ENCODE assay signal across 17 cellular contexts in genomic region chr11:70312401-70313357, GRCh38. TPM values are rescaled to one million over a fixed set of nuclear protein-coding genes. Genes with fewer than 3 reads are reported as not detected.
DNase-seq lines count a peak whose midpoint lies in the region; ATAC-seq and TF ChIP-seq lines count a peak whose summit lies in the region.
"Had no signal": no experiment of that assay in that cellular context is flagged by ENCODE, and none has a peak within 500 bp of the region (broad histone marks: within the 10 kb centered on the region; RNA-seq: fewer than 3 reads in every experiment).

No MANE protein-coding gene starts in this region.

- H3K4me1 Mint-ChIP-seq in activated CD8-positive, alpha-beta T cell treated with anti-CD3 and anti-CD28 coated beads for 36 hours (ENCODE audit: low read depth): peaks cover 30% of the 10 kb centered on the region
- peaks cover 10% of the 10 kb centered on the region for H3K4me1 Mint-ChIP-seq in activated CD8-positive, alpha-beta T cell treated with anti-CD3 and anti-CD28 coated beads, Interleukin-2, amount 10 ng/mL, durations not matched to agents 7 days and 5 days (ENCODE audit: low read depth)
- peaks cover 32% of the 10 kb centered on the region for H3K4me1 Mint-ChIP-seq in activated T-helper 17 cell treated with anti-CD3 and anti-CD28 coated beads, Interleukin-2, amount 50 U/mL, for 72 hours
- peaks cover 44% of the 10 kb centered on the region for H3K4me1 Mint-ChIP-seq in stimulated activated memory B cell treated with anti-CD40 and anti-IgM and Interleukin-4, amounts not matched to agents 10 μg/mL and 1 μg/mL and 100 μg/mL, for 72 hours

- peak overlapping the region; percentile 7 for H3K27ac Mint-ChIP-seq in activated CD8-positive, alpha-beta T cell treated with anti-CD3 and anti-CD28 coated beads for 36 hours
- H3K27ac Mint-ChIP-seq in activated CD8-positive, alpha-beta T cell treated with anti-CD3 and anti-CD28 coated beads, Interleukin-2, amount 10 ng/mL, durations not matched to agents 7 days and 5 days: no peak overlapping the region
- H3K27ac Mint-ChIP-seq in activated T-helper 17 cell treated with anti-CD3 and anti-CD28 coated beads, Interleukin-2, amount 50 U/mL, for 72 hours: peak overlapping the region; percentile 48
- peak overlapping the region; percentile 80 for H3K27ac Mint-ChIP-seq in stimulated activated memory B cell treated with anti-CD40 and anti-IgM and Interleukin-4, amounts not matched to agents 10 μg/mL and 1 μg/mL and 100 μg/mL, for 72 hours

- H3K36me3 Mint-ChIP-seq in activated CD8-positive, alpha-beta T cell treated with anti-CD3 and anti-CD28 coated beads for 36 hours (ENCODE audit: low read depth): peaks cover 12% of the 10 kb centered on the region
- no peaks in the 10 kb centered on the region for H3K36me3 Mint-ChIP-seq in activated CD8-positive, alpha-beta T cell treated with anti-CD3 and anti-CD28 coated beads, Interleukin-2, amount 10 ng/mL, durations not matched to agents 7 days and 5 days (ENCODE audit: low read depth)
- peaks cover 53% of the 10 kb centered on the region for H3K36me3 Mint-ChIP-seq in activated T-helper 17 cell treated with anti-CD3 and anti-CD28 coated beads, Interleukin-2, amount 50 U/mL, for 72 hours (ENCODE audit: low read depth)
- H3K36me3 Mint-ChIP-seq in stimulated activated memory B cell treated with anti-CD40 and anti-IgM and Interleukin-4, amounts not matched to agents 10 μg/mL and 1 μg/mL and 100 μg/mL, for 72 hours: peaks cover 50% of the 10 kb centered on the region

- H3K4me3 ChIP-seq in coronary artery: no peak overlapping the region
- H3K4me3 ChIP-seq: SJSA1, transverse colon had no signal

- no peak overlapping the region for H3K4me3 Mint-ChIP-seq in activated CD8-positive, alpha-beta T cell treated with anti-CD3 and anti-CD28 coated beads for 36 hours
- no peak overlapping the region for H3K4me3 Mint-ChIP-seq in activated CD8-positive, alpha-beta T cell treated with anti-CD3 and anti-CD28 coated beads, Interleukin-2, amount 10 ng/mL, durations not matched to agents 7 days and 5 days
- no peak overlapping the region for H3K4me3 Mint-ChIP-seq in activated T-helper 17 cell treated with anti-CD3 and anti-CD28 coated beads, Interleukin-2, amount 50 U/mL, for 72 hours
- peak overlapping the region; percentile 12 for H3K4me3 Mint-ChIP-seq in stimulated activated memory B cell treated with anti-CD40 and anti-IgM and Interleukin-4, amounts not matched to agents 10 μg/mL and 1 μg/mL and 100 μg/mL, for 72 hours

- H3K9me3 Mint-ChIP-seq in activated CD8-positive, alpha-beta T cell treated with anti-CD3 and anti-CD28 coated beads for 36 hours: no peaks in the 10 kb centered on the region
- H3K9me3 Mint-ChIP-seq in activated CD8-positive, alpha-beta T cell treated with anti-CD3 and anti-CD28 coated beads, Interleukin-2, amount 10 ng/mL, durations not matched to agents 7 days and 5 days (ENCODE audit: insufficient read depth): no peaks in the 10 kb centered on the region
- H3K9me3 Mint-ChIP-seq in activated T-helper 17 cell treated with anti-CD3 and anti-CD28 coated beads, Interleukin-2, amount 50 U/mL, for 72 hours: no peaks in the 10 kb centered on the region
- peaks cover 5% of the 10 kb centered on the region for H3K9me3 Mint-ChIP-seq in stimulated activated memory B cell treated with anti-CD40 and anti-IgM and Interleukin-4, amounts not matched to agents 10 μg/mL and 1 μg/mL and 100 μg/mL, for 72 hours

- no peaks in the 10 kb centered on the region for H3K27me3 Mint-ChIP-seq in activated CD8-positive, alpha-beta T cell treated with anti-CD3 and anti-CD28 coated beads for 36 hours
- H3K27me3 Mint-ChIP-seq in activated CD8-positive, alpha-beta T cell treated with anti-CD3 and anti-CD28 coated beads, Interleukin-2, amount 10 ng/mL, durations not matched to agents 7 days and 5 days (ENCODE audit: low read depth): no peaks in the 10 kb centered on the region
- H3K27me3 Mint-ChIP-seq in activated T-helper 17 cell treated with anti-CD3 and anti-CD28 coated beads, Interleukin-2, amount 50 U/mL, for 72 hours: no peaks in the 10 kb centered on the region
- no peaks in the 10 kb centered on the region for H3K27me3 Mint-ChIP-seq in stimulated activated memory B cell treated with anti-CD40 and anti-IgM and Interleukin-4, amounts not matched to agents 10 μg/mL and 1 μg/mL and 100 μg/mL, for 72 hours

- ATAC-seq in activated CD8-positive, alpha-beta T cell treated with anti-CD3 and anti-CD28 coated beads for 36 hours: no peak
- ATAC-seq in activated CD8-positive, alpha-beta T cell treated with anti-CD3 and anti-CD28 coated beads, Interleukin-2, amount 10 ng/mL, durations not matched to agents 7 days and 5 days: no peak
- ATAC-seq in activated T-helper 17 cell treated with anti-CD3 and anti-CD28 coated beads, Interleukin-2, amount 50 U/mL, for 72 hours (replicated peaks): no peak
- ATAC-seq in stimulated activated memory B cell treated with anti-CD40 and anti-IgM and Interleukin-4, amounts not matched to agents 10 μg/mL and 1 μg/mL and 100 μg/mL, for 72 hours: no peak
- no peak for ATAC-seq in HG03280 (IDR thresholded peaks at IDR 0.05; ENCODE audit: unreplicated experiment)
- ATAC-seq: HCT116, left lung had no signal

- H3K27ac ChIP-seq in coronary artery: no peak overlapping the region
- H3K27ac ChIP-seq: SJSA1, transverse colon had no signal

- CTCF ChIA-PET in activated CD8-positive, alpha-beta T cell treated with anti-CD3 and anti-CD28 coated beads for 36 hours (lab: Charles Lee): no interaction called here
- CTCF ChIA-PET in activated CD8-positive, alpha-beta T cell treated with anti-CD3 and anti-CD28 coated beads, Interleukin-2, amount 10 ng/mL, durations not matched to agents 7 days and 5 days (lab: Charles Lee): interaction anchor here (1.6 kb wide), 1 partner anchor 19 kb away, joined by 3 read pairs; no protein-coding TSS in a partner anchor

- POLR2A ChIA-PET in activated CD8-positive, alpha-beta T cell treated with anti-CD3 and anti-CD28 coated beads for 36 hours (lab: Charles Lee): no interaction called here
- POLR2A ChIA-PET in activated CD8-positive, alpha-beta T cell treated with anti-CD3 and anti-CD28 coated beads, Interleukin-2, amount 10 ng/mL, durations not matched to agents 7 days and 5 days (lab: Charles Lee): no interaction called here

- TF ChIP-seq CTCF in activated CD8-positive, alpha-beta T cell treated with anti-CD3 and anti-CD28 coated beads for 36 hours (IDR thresholded peaks at IDR 0.05): no peak
- no peak for TF ChIP-seq CTCF in coronary artery (IDR thresholded peaks at IDR 0.05)

- no peak for DNase-seq in activated CD8-positive, alpha-beta T cell treated with anti-CD3 and anti-CD28 coated beads for 36 hours
- DNase-seq in activated CD8-positive, alpha-beta T cell treated with anti-CD3 and anti-CD28 coated beads, Interleukin-2, amount 10 ng/mL, durations not matched to agents 7 days and 5 days: no peak
- peak; percentile 71 for DNase-seq in left kidney (ENCODE audit: low read depth, low spot score)
- no peak for DNase-seq in coronary artery (ENCODE audit: low spot score)
- DNase-seq in NCI-H1694 treated with DMSO at 0.1 percent for 48 hours (lab: John Stamatoyannopoulos, UW): no peak
- DNase-seq: activated CD4-positive, alpha-beta T cell treated with anti-CD3 and anti-CD28 coated beads for 1 hour; activated effector memory CD4-positive, alpha-beta T cell treated with anti-CD3 and anti-CD28 coated beads, Interleukin-2, amount 50 U/mL, for 16 hours; amygdala; hypothalamus; left lung; NCI-H1694; transverse colon had no signal

- intact Hi-C loops in activated CD8-positive, alpha-beta T cell treated with anti-CD3 and anti-CD28 coated beads for 36 hours (cut with micrococcal nuclease): no loop called here

RNA-seq across cellular contexts. Expression of gene PPFIA1, which starts 42.2 kb away (rescaled TPM):
- 10 to 100 TPM; 27.2 to 30.9 TPM for total RNA-seq in activated CD8-positive, alpha-beta T cell treated with anti-CD3 and anti-CD28 coated beads for 36 hours
- total RNA-seq in activated CD8-positive, alpha-beta T cell treated with anti-CD3 and anti-CD28 coated beads, Interleukin-2, amount 10 ng/mL, durations not matched to agents 7 days and 5 days: 10 to 100 TPM; 25.3 to 25.7 TPM
- 10 to 100 TPM; 34.0 to 44.5 TPM for total RNA-seq in activated T-helper 17 cell treated with anti-CD3 and anti-CD28 coated beads, Interleukin-2, amount 50 U/mL, for 72 hours
